ENCODE assay signal across 13 cellular contexts in the genomic region with DNA sequence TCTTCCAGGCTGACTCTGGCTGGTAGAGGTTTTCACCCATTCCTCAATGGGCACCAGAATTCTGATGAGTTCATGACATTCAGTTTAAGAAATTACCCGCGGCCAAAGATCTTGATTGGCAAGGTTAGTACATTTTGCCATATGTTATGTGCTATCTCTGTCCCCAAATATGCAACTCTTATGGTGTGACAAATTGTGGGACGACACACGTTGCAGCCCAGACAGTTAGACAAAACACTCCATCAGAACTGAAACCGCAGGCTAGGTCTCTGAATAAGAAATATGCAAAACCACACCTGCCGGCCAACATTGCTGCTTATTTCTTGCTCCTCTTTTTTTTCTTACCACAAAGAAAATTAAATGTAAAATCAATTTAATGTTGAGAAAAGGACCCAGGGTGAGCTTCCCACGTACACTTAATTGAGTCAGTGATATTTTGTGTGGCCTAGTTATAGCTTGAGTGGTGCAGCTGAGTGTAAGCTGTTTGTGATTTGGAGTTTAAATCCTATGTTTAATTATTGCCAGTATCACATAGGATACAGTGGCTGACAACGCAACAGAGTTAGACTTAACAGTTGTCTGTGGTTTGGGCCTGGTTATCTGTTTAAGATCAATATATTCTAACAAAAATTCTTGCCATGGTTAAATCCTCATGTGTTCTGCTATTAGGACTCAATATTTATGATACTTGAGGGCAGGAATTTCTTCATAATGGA. TPM values are rescaled to one million over a fixed set of nuclear protein-coding genes. Genes with fewer than 3 reads are reported as not detected.
DNase-seq lines count a peak whose midpoint lies in the region; ATAC-seq, FAIRE-seq and TF ChIP-seq lines count a peak whose summit lies in the region.
"Had no signal": no experiment of that assay in that cellular context is flagged by ENCODE, and none has a peak within 500 bp of the region (broad histone marks: within the 10 kb centered on the region; RNA-seq: fewer than 3 reads in every experiment).

No MANE protein-coding gene starts in this region.

- ATAC-seq in GM19328 (IDR thresholded peaks at IDR 0.05; ENCODE audit: unreplicated experiment) = peak; percentile 84
- ATAC-seq in HG02759 (IDR thresholded peaks at IDR 0.05; ENCODE audit: unreplicated experiment) = peak; percentile 93
- ATAC-seq in HG03469 (IDR thresholded peaks at IDR 0.05; ENCODE audit: unreplicated experiment) = peak; percentile 78
- ATAC-seq: left cardiac atrium had no signal

- TF ChIP-seq EP300 in transverse colon (IDR thresholded peaks at IDR 0.05; ENCODE audit: low read depth) = no peak

- 77 to 91% methylated on average over 6 to 8 of the region's 8 CpGs for WGBS in transverse colon (ENCODE audit: low coverage in 1 of 2), 2 donors

- no peaks in the 10 kb centered on the region for H3K9me3 ChIP-seq in transverse colon

- TF ChIP-seq POLR2A in transverse colon (IDR thresholded peaks at IDR 0.05) = no peak

- intact Hi-C loops in transverse colon (cut with DNase I; ENCODE audit: low total_unique reads) = no loop called here

- TF ChIP-seq CTCF in transverse colon (IDR thresholded peaks at IDR 0.05) = no peak

- no peak overlapping the region for H3K4me3 ChIP-seq in transverse colon
- H3K4me3 ChIP-seq: cardiac muscle cell had no signal

- H3K27ac ChIP-seq in transverse colon = no peak overlapping the region
- H3K27ac ChIP-seq: cardiac muscle cell had no signal

- FAIRE-seq in frontal cortex (lab: Jason Lieb, UNC) = no peak

- in situ Hi-C loops in transverse colon (cut with MboI; ENCODE audit: low pct_ligation_motif_present in 1 of 4, low pct_unique_long_range_greater_than_20kb in 1 of 4, low sequenced_read_pairs in 3 of 4) = no loop called here

- DNase-seq in transverse colon (peak; percentile 22), iPS-NIHi7 (ENCODE audit: extremely low spot score) (no peak), frontal cortex (ENCODE audit: low spot score in 2 of 2) (no peak)
- DNase-seq in stimulated activated CD8-positive, alpha-beta memory T cell treated with anti-CD3 and anti-CD28 coated beads, Interleukin-4, amount 100 ng/mL, for 48 hours = no peak
- DNase-seq: activated CD8-positive, alpha-beta memory T cell treated with anti-CD3 and anti-CD28 coated beads, Interleukin-2, amount 50 U/mL, for 48 hours; H9; left cardiac atrium; substantia nigra; T-helper 9 cell had no signal

- H3K4me1 ChIP-seq in transverse colon = no peaks in the 10 kb centered on the region

- H3K27me3 ChIP-seq in transverse colon = no peaks in the 10 kb centered on the region
- H3K27me3 ChIP-seq: cardiac muscle cell had no signal

- no peaks in the 10 kb centered on the region for H3K36me3 ChIP-seq in transverse colon
- H3K36me3 ChIP-seq: cardiac muscle cell had no signal

RNA-seq across cellular contexts. Expression of a gene that starts 35.7 kb away (rescaled TPM):
- total RNA-seq in transverse colon (10 to 100 TPM; 15.8 to 56.7 (median 28.3) TPM), frontal cortex (22.8 TPM)
